Comparison of ENCODE assay signal across 11 cellular contexts in the genomic region with DNA sequence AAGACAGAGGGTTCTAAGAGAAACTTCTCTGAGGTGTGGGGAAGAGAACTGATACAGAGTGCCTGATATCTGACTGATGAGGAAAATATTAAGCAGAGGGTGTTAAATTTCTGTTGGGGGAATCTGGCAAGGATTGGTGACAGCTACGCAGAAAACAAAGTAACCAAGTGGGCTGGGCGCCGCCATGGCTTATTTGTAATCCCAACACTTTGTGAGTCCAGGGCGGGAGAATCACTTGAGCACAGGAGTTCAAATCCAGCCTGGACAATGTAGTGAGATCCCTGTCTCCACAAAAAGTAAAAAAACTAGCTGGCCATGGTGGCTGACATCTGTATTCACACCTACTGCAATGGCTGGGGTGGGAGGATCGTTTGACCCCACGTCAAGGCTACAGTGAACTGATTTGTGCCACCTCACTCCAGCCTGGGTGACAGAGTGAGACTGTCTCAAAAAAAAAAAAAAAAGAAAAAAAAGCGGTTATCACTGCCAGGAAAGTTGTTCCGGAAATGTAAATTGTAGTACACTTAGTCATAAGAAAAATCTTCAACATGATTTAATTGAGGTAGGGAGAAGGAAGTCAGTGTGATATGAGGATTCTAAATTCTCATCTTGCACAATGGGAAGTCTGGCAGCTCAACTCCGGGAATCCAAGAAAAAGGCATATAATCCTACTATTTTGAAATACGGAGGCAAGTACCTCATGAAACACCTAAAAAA. TPM values are rescaled to one million over a fixed set of nuclear protein-coding genes. Genes with fewer than 3 reads are reported as not detected.
A peak's percentile ranks its signal among the peaks of the same experiment; 100 is the strongest.
DNase-seq lines count a peak whose midpoint lies in the region; ATAC-seq, FAIRE-seq and TF ChIP-seq lines count a peak whose summit lies in the region.
"Had no signal": no experiment of that assay in that cellular context is flagged by ENCODE, and none has a peak within 500 bp of the region (broad histone marks: within the 10 kb centered on the region; RNA-seq: fewer than 3 reads in every experiment).

No MANE protein-coding gene starts in this region.

- H4K8ac ChIP-seq in mesendoderm (ENCODE audit: low read depth, low read length): no peak overlapping the region

- no peak overlapping the region for H2BK120ac ChIP-seq in mesendoderm (ENCODE audit: low read depth, low read length)

- no peaks in the 10 kb centered on the region for H3K9me3 ChIP-seq in endothelial cell of umbilical vein (replicated peaks; ENCODE audit: control insufficient read depth, insufficient read depth, low read length)
- H3K9me3 ChIP-seq in colonic mucosa: no peaks in the 10 kb centered on the region

- no peaks in the 10 kb centered on the region for H4K20me1 ChIP-seq in endothelial cell of umbilical vein (replicated peaks; ENCODE audit: control insufficient read depth, extremely low read depth, insufficient read depth, low read length)

- H3K4ac ChIP-seq in mesendoderm (ENCODE audit: low read depth, low read length): no peak overlapping the region

- H2AFZ ChIP-seq in endothelial cell of umbilical vein (ENCODE audit: low read depth, low read length): no peak overlapping the region

- TF ChIP-seq CTCF in endothelial cell of umbilical vein (IDR thresholded peaks at IDR 0.05; ENCODE audit: extremely low read depth in 1 of 2, insufficient read depth in 1 of 2, low read depth in 1 of 2, low read length in 2 of 2) (no peak), colonic mucosa (IDR thresholded peaks at IDR 0.05) (no peak)

- peaks cover 7% of the 10 kb centered on the region for H3K79me1 ChIP-seq in mesendoderm (ENCODE audit: low read length)

- no peak overlapping the region for H3K18ac ChIP-seq in mesendoderm (ENCODE audit: low read length)

- no peak overlapping the region for H3K56ac ChIP-seq in mesendoderm (ENCODE audit: low read length)

- no peak overlapping the region for H2BK5ac ChIP-seq in mesendoderm (ENCODE audit: low read length)

- no peak overlapping the region for H2BK15ac ChIP-seq in mesendoderm (replicated peaks; ENCODE audit: low read depth)

- intact Hi-C loops in endothelial cell of umbilical vein (cut with micrococcal nuclease) (no loop called here), colonic mucosa (cut with DNase I) (no loop called here), Right ventricle myocardium inferior (cut with DNase I) (no loop called here)

- H3K9ac ChIP-seq in endothelial cell of umbilical vein (replicated peaks; ENCODE audit: extremely low read depth, insufficient read depth, low read length): peak overlapping the region; percentile 42
- no peak overlapping the region for H3K9ac ChIP-seq in colonic mucosa (ENCODE audit: low read depth in 2 of 2, low read length in 2 of 2)
- H3K9ac ChIP-seq in mesendoderm (ENCODE audit: low read length): no peak overlapping the region

- no TSS peak for BruUV-seq in endothelial cell of umbilical vein (replicated peaks; lab: Mats Ljungman, UMichigan)

- TF ChIP-seq POLR2A in endothelial cell of umbilical vein (IDR thresholded peaks at IDR 0.05; ENCODE audit: low read depth, low read length): no peak

- H4K5ac ChIP-seq in mesendoderm (ENCODE audit: low read length): no peak overlapping the region

- H3K9me1 ChIP-seq in endothelial cell of umbilical vein (replicated peaks; ENCODE audit: control insufficient read depth, extremely low read depth, insufficient read depth, low read length): no peaks in the 10 kb centered on the region

- H3K36me3 ChIP-seq in endothelial cell of umbilical vein (ENCODE audit: control insufficient read depth in 2 of 2, extremely low read depth in 1 of 2, insufficient read depth in 2 of 2, low read length in 2 of 2) (peaks cover 5 to 7% of the 10 kb centered on the region in 2 experiments), colonic mucosa (no peaks in the 10 kb centered on the region), mesendoderm (ENCODE audit: control insufficient read depth, insufficient read depth, low read length) (peaks cover 6% of the 10 kb centered on the region)

- CTCF ChIA-PET in endothelial cell of umbilical vein (lab: Charles Lee): interaction anchor here (1.0 to 3.1 kb wide), 4 partner anchors 10 to 27 kb away, joined by 4 to 10 read pairs (median 8); a partner anchor contains a TSS

- H3K79me2 ChIP-seq in endothelial cell of umbilical vein (ENCODE audit: control insufficient read depth, insufficient read depth, low read length): no peaks in the 10 kb centered on the region
- H3K79me2 ChIP-seq in mesendoderm (ENCODE audit: control insufficient read depth, insufficient read depth, low read length): peaks cover 4% of the 10 kb centered on the region

- no peaks in the 10 kb centered on the region for H3K27me3 ChIP-seq in endothelial cell of umbilical vein (ENCODE audit: control insufficient read depth in 2 of 2, insufficient read depth in 2 of 2, low read length in 2 of 2)
- H3K27me3 ChIP-seq in colonic mucosa: no peaks in the 10 kb centered on the region
- H3K27me3 ChIP-seq in mesendoderm (ENCODE audit: insufficient read depth, low read length, poor library complexity): no peaks in the 10 kb centered on the region

- H3K4me1 ChIP-seq in endothelial cell of umbilical vein (ENCODE audit: control insufficient read depth, extremely low read depth, insufficient read depth, low read length) (peaks cover 33% of the 10 kb centered on the region), colonic mucosa (no peaks in the 10 kb centered on the region), mesendoderm (ENCODE audit: control insufficient read depth, low read depth, low read length) (peaks cover 3% of the 10 kb centered on the region)

- ATAC-seq in Right ventricle myocardium inferior: no peak
- no peak for ATAC-seq in GM19455 (IDR thresholded peaks at IDR 0.05; ENCODE audit: unreplicated experiment)

- dilution Hi-C loops in endothelial cell of umbilical vein (cut with MboI; ENCODE audit: extremely low pct_ligation_motif_present, low sequenced_read_pairs): no loop called here

- no peak overlapping the region for H2AK5ac ChIP-seq in mesendoderm (ENCODE audit: low read length)

- no peak overlapping the region for H3K23ac ChIP-seq in mesendoderm (ENCODE audit: low read length)

- POLR2A ChIA-PET in endothelial cell of umbilical vein (lab: Charles Lee): no interaction called here

- H3K4me3 ChIP-seq in endothelial cell of umbilical vein (replicated peaks in 1 of 3; ENCODE audit: insufficient read depth in 1 of 3, low read depth in 1 of 3, low read length in 3 of 3) (peak overlapping the region in 1 of 3 experiments; percentile 34), colonic mucosa (no peak overlapping the region), mesendoderm (ENCODE audit: low read length) (no peak overlapping the region)

- FAIRE-seq in endothelial cell of umbilical vein (lab: Jason Lieb, UNC): peak; percentile 70
- FAIRE-seq: keratinocyte had no signal

- DNase-seq in GM04503 (ENCODE audit: low read depth) (peak; percentile 61), RPMI7951 (ENCODE audit: low read depth) (peak; percentile 33), endothelial cell of umbilical vein (ENCODE audit: low read depth, low spot score) (peak; percentile 64), renal cortical epithelial cell (ENCODE audit: low read depth) (peak; percentile 47), colonic mucosa (no peak), Right ventricle myocardium inferior (ENCODE audit: missing footprints) (no peak), mesendoderm (no peak)
- DNase-seq: effector memory CD4-positive, alpha-beta T cell; NCI-H1105 had no signal

- H3K4me2 ChIP-seq in endothelial cell of umbilical vein (ENCODE audit: insufficient read depth, low read length): peak overlapping the region; percentile 78
- H3K4me2 ChIP-seq in mesendoderm (ENCODE audit: low read length): no peak overlapping the region

- WGBS in mesendoderm (ENCODE audit: extremely low coverage, insufficient coverage, low lambda C conversion rate): no CpG with 5 or more reads among the region's 10 CpGs

- peak overlapping the region; percentile 86 for H3K27ac ChIP-seq in endothelial cell of umbilical vein (ENCODE audit: insufficient read depth, low read depth, low read length)
- no peak overlapping the region for H3K27ac ChIP-seq in colonic mucosa
- H3K27ac ChIP-seq in mesendoderm (ENCODE audit: low read depth, low read length): no peak overlapping the region

RNA-seq across cellular contexts. Expression of a gene that starts 2.3 kb away (rescaled TPM):
- total RNA-seq in RPMI7951 (2014; rRNA removed; shearing (Covaris generic)): 6.1 and 18.7 TPM in 2 replicates
- 4.2 and 4.5 TPM in 2 replicates for total RNA-seq in endothelial cell of umbilical vein
- 1.4 TPM in 2 replicates for polyA plus RNA-seq in endothelial cell of umbilical vein
- polyA plus RNA-seq in endothelial cell of umbilical vein (2011; cell fraction: cytosol; rRNA removed): 3.8 and 4.3 TPM in 2 replicates
- polyA plus RNA-seq in endothelial cell of umbilical vein (2011; cell fraction: nucleus; rRNA removed): 1.6 and 3.2 TPM in 2 replicates
- polyA plus RNA-seq in endothelial cell of umbilical vein (2012): 2.9 and 4.0 TPM in 2 replicates
- 1.7 and 2.7 TPM in 2 replicates for polyA minus RNA-seq in endothelial cell of umbilical vein
- not detected for polyA minus RNA-seq in endothelial cell of umbilical vein (2011; cell fraction: cytosol; rRNA and poly(A)+ RNA removed)
- 4.5 and 7.7 TPM in 2 replicates for polyA minus RNA-seq in endothelial cell of umbilical vein (2011; cell fraction: nucleus; rRNA and poly(A)+ RNA removed)
- 6.4 and 13.5 TPM in 2 replicates for total RNA-seq in renal cortical epithelial cell
- total RNA-seq in colonic mucosa: 1 to 10 TPM; 6.8 to 7.8 TPM
- total RNA-seq in Right ventricle myocardium inferior: 4.2 TPM
- polyA plus RNA-seq in mesendoderm (2013, experiment 1 of 2): 3.9 TPM
- 3.9 TPM for polyA plus RNA-seq in mesendoderm (2013, experiment 2 of 2)

RNA-seq across cellular contexts. Expression of a gene that starts 17.8 kb away (rescaled TPM):
- 428 and 438 TPM in 2 replicates for total RNA-seq in RPMI7951 (2014; rRNA removed; shearing (Covaris generic))
- total RNA-seq in endothelial cell of umbilical vein (110 and 118 TPM in 2 replicates), renal cortical epithelial cell (61.6 and 160 TPM in 2 replicates), colonic mucosa (100 to 1,000 TPM in 1 of 2 donors, 10 to 100 TPM in 1; 91.1 to 113 TPM), Right ventricle myocardium inferior (81.7 TPM)
- 73.3 and 107 TPM in 2 replicates for polyA plus RNA-seq in endothelial cell of umbilical vein
- polyA plus RNA-seq in endothelial cell of umbilical vein (2011; cell fraction: cytosol; rRNA removed): 127 and 145 TPM in 2 replicates
- 49.8 and 72.9 TPM in 2 replicates for polyA plus RNA-seq in endothelial cell of umbilical vein (2011; cell fraction: nucleus; rRNA removed)
- 139 and 231 TPM in 2 replicates for polyA plus RNA-seq in endothelial cell of umbilical vein (2012)
- polyA minus RNA-seq in endothelial cell of umbilical vein: 23.5 and 31.9 TPM in 2 replicates
- polyA minus RNA-seq in endothelial cell of umbilical vein (2011; cell fraction: cytosol; rRNA and poly(A)+ RNA removed): 26.9 TPM
- 15.7 and 25.1 TPM in 2 replicates for polyA minus RNA-seq in endothelial cell of umbilical vein (2011; cell fraction: nucleus; rRNA and poly(A)+ RNA removed)
- 351 TPM for polyA plus RNA-seq in mesendoderm (2013, experiment 1 of 2)
- 360 TPM for polyA plus RNA-seq in mesendoderm (2013, experiment 2 of 2)

RNA-seq across cellular contexts. Expression of a gene that starts 18.0 kb away (rescaled TPM):
- 85.3 and 88.1 TPM in 2 replicates for total RNA-seq in RPMI7951 (2014; rRNA removed; shearing (Covaris generic))
- total RNA-seq in endothelial cell of umbilical vein (56.6 and 62.2 TPM in 2 replicates), renal cortical epithelial cell (71.2 and 103 TPM in 2 replicates), colonic mucosa (10 to 100 TPM; 47.2 to 62.3 TPM), Right ventricle myocardium inferior (66.8 TPM)
- polyA plus RNA-seq in endothelial cell of umbilical vein: 28.3 and 39.9 TPM in 2 replicates
- polyA plus RNA-seq in endothelial cell of umbilical vein (2011; cell fraction: cytosol; rRNA removed): 71.0 and 74.1 TPM in 2 replicates
- polyA plus RNA-seq in endothelial cell of umbilical vein (2011; cell fraction: nucleus; rRNA removed): 46.2 and 69.8 TPM in 2 replicates
- 54.9 and 76.2 TPM in 2 replicates for polyA plus RNA-seq in endothelial cell of umbilical vein (2012)
- polyA minus RNA-seq in endothelial cell of umbilical vein: 9.0 and 10.9 TPM in 2 replicates
- 15.9 TPM for polyA minus RNA-seq in endothelial cell of umbilical vein (2011; cell fraction: cytosol; rRNA and poly(A)+ RNA removed)
- polyA minus RNA-seq in endothelial cell of umbilical vein (2011; cell fraction: nucleus; rRNA and poly(A)+ RNA removed): 13.6 and 13.9 TPM in 2 replicates
- polyA plus RNA-seq in mesendoderm (2013, experiment 1 of 2): 146 TPM
- polyA plus RNA-seq in mesendoderm (2013, experiment 2 of 2): 197 TPM

Comparison
In these comparisons a context has a peak if more than half of its experiments do, and no peak if none do; other contexts are left out.
1. DNase-seq: peak in GM04503 (single experiment), RPMI7951 (single experiment), endothelial cell of umbilical vein (single experiment) and renal cortical epithelial cell (single experiment); none in colonic mucosa (single experiment), Right ventricle myocardium inferior (single experiment) and mesendoderm (single experiment).